ENCODE assay signal across 8 cellular contexts in the genomic region with DNA sequence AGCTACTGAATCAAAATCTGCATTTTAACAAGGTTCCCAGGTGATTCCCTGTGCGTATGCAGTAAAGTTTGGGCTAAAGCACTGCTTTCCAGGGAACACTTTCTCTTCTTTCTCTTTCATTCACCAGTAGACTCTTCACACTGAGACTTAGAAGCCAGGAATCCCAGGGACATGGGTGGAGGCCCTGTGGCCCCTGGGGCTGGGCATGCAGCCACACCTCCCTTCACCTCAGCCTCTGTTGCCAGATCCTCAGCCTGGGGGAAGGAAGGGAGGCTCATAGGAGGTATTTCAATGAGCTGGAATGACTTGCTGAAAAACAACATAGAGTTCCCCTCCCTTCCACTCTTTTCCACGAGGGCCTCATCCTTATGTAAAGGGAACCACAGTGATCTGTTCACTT. TPM values are rescaled to one million over a fixed set of nuclear protein-coding genes. Genes with fewer than 3 reads are reported as not detected.
DNase-seq lines count a peak whose midpoint lies in the region; ATAC-seq and TF ChIP-seq lines count a peak whose summit lies in the region.

No MANE protein-coding gene starts in this region.

- H3K27me3 ChIP-seq in DND-41 (ENCODE audit: insufficient read depth, low read length, poor library complexity) (no peaks in the 10 kb centered on the region), endodermal cell (ENCODE audit: control insufficient read depth, insufficient read depth, low read length, poor library complexity, severe bottlenecking) (no peaks in the 10 kb centered on the region), neutrophil (no peaks in the 10 kb centered on the region)

- H3K27ac Mint-ChIP-seq in endodermal cell, result peak overlapping the region; percentile 63

- no peak for TF ChIP-seq CTCF in DND-41 (IDR thresholded peaks at IDR 0.05; ENCODE audit: borderline replicate concordance, extremely low read depth, low read length, poor library complexity, severe bottlenecking)
- no peak for TF ChIP-seq CTCF in NB4 (IDR thresholded peaks at IDR 0.05; ENCODE audit: low read depth, low read length)
- no peak for TF ChIP-seq CTCF in endodermal cell (conservative IDR thresholded peaks at IDR 0.05)
- TF ChIP-seq CTCF in neutrophil (IDR thresholded peaks at IDR 0.05), result no peak

- H3K4me3 ChIP-seq in DND-41 (ENCODE audit: low read depth in 1 of 2, low read length in 2 of 2) (peak overlapping the region; percentile 45 to 99; a peak in 3 of 4 replicates), NB4 (ENCODE audit: low read depth, low read length) (peak overlapping the region; percentile 84), endodermal cell (ENCODE audit: low read length) (peak overlapping the region; percentile 83), neutrophil (ENCODE audit: low read depth in 1 of 2, low read length in 1 of 2) (peak overlapping the region in 1 of 2 experiments; percentile 67)

- DNase-seq in DND-41 (no peak), NB4 (ENCODE audit: low read depth) (no peak), endodermal cell (peak; percentile 57), RPMI8226 (no peak)

- H3K9ac ChIP-seq in DND-41 (ENCODE audit: low read depth, low read length) (peak overlapping the region; percentile 91), endodermal cell (ENCODE audit: extremely low read depth, low read length, poor library complexity, severe bottlenecking) (peak overlapping the region; percentile 72)

- peaks cover 38% of the 10 kb centered on the region for H3K36me3 ChIP-seq in DND-41 (ENCODE audit: insufficient read depth, low read length)
- H3K36me3 ChIP-seq in endodermal cell (ENCODE audit: control insufficient read depth, insufficient read depth, low read length), result peaks cover 17% of the 10 kb centered on the region
- H3K36me3 ChIP-seq in neutrophil, result peaks cover 18% of the 10 kb centered on the region

- peaks cover 5% of the 10 kb centered on the region for H3K4me1 Mint-ChIP-seq in endodermal cell

- H3K9me3 Mint-ChIP-seq in endodermal cell, result no peaks in the 10 kb centered on the region

- H3K27me3 Mint-ChIP-seq in endodermal cell (ENCODE audit: insufficient read depth), result no peaks in the 10 kb centered on the region

- H3K27ac ChIP-seq in DND-41 (ENCODE audit: low read length) (peak overlapping the region; percentile 95), endodermal cell (ENCODE audit: low read depth, low read length) (no peak overlapping the region), neutrophil (peak overlapping the region; percentile 75)

- WGBS in endodermal cell (ENCODE audit: insufficient coverage in 1 of 2, insufficient read length in 1 of 2), 2 experiments, result 53 to 72% methylated on average over 2 of the region's 2 CpGs

- peaks cover 37% of the 10 kb centered on the region for H3K4me1 ChIP-seq in DND-41 (ENCODE audit: insufficient read depth, low read length)
- H3K4me1 ChIP-seq in endodermal cell (ENCODE audit: control insufficient read depth, insufficient read depth, low read length), result peaks cover 3% of the 10 kb centered on the region
- peaks cover 34 to 35% of the 10 kb centered on the region in 2 experiments for H3K4me1 ChIP-seq in neutrophil (ENCODE audit: control insufficient read depth in 1 of 2, insufficient read depth in 1 of 2, low read depth in 1 of 2, low read length in 1 of 2)

- ATAC-seq in DND-41 (ENCODE audit: insufficient read depth, low read depth) (no peak), HG03432 (IDR thresholded peaks at IDR 0.05; ENCODE audit: unreplicated experiment) (no peak), GM21515 (IDR thresholded peaks at IDR 0.05; ENCODE audit: unreplicated experiment) (no peak), HG03457 (IDR thresholded peaks at IDR 0.05; ENCODE audit: unreplicated experiment) (no peak)

- no peak for TF ChIP-seq POLR2A in NB4 (IDR thresholded peaks at IDR 0.05; ENCODE audit: extremely low read depth, insufficient read length)

- H3K36me3 Mint-ChIP-seq in endodermal cell (ENCODE audit: low read depth), result peaks cover 22% of the 10 kb centered on the region

- H4K20me1 ChIP-seq in DND-41 (ENCODE audit: insufficient read depth, low read length), result peaks cover 2% of the 10 kb centered on the region; the same call in 1 of the 2 replicates

- no peak overlapping the region for H2AFZ ChIP-seq in DND-41 (ENCODE audit: low read depth, low read length)

- peak overlapping the region; percentile 90 for H3K4me2 ChIP-seq in DND-41 (ENCODE audit: insufficient read depth, low read length)

- H3K9me3 ChIP-seq in DND-41 (ENCODE audit: insufficient read depth, low read length, severe bottlenecking) (no peaks in the 10 kb centered on the region), endodermal cell (ENCODE audit: control insufficient read depth, low read length) (no peaks in the 10 kb centered on the region), neutrophil (no peaks in the 10 kb centered on the region)

- H3K79me2 ChIP-seq in DND-41 (ENCODE audit: insufficient read depth, low read length), result peaks cover 39% of the 10 kb centered on the region

- peak overlapping the region; percentile 87 for H3K4me3 Mint-ChIP-seq in endodermal cell

RNA-seq across cellular contexts. Expression of a gene that starts 1.2 kb away (rescaled TPM):
- total RNA-seq in endodermal cell, result 100 to 1,000 TPM in 1 of 2 donors, 10 to 100 TPM in 1; 88.8 to 129 TPM
- 107 TPM for polyA plus RNA-seq in endodermal cell (2013, experiment 1 of 2)
- polyA plus RNA-seq in endodermal cell (2013, experiment 2 of 2), result 101 TPM

RNA-seq across cellular contexts. Expression of a gene that starts 5.3 kb away (rescaled TPM):
- total RNA-seq in endodermal cell, result 100 to 1,000 TPM in 1 of 2 donors, 10 to 100 TPM in 1; 97.7 to 102 TPM
- polyA plus RNA-seq in endodermal cell (2013, experiment 1 of 2), result 59.9 TPM
- polyA plus RNA-seq in endodermal cell (2013, experiment 2 of 2), result 53.1 TPM

RNA-seq across cellular contexts. Expression of a gene that starts 51.7 kb away (rescaled TPM):
- total RNA-seq in endodermal cell, result 10 to 100 TPM; 36.9 to 64.6 TPM
- polyA plus RNA-seq in endodermal cell (2013, experiment 1 of 2), result 55.7 TPM
- 57.7 TPM for polyA plus RNA-seq in endodermal cell (2013, experiment 2 of 2)

RNA-seq across cellular contexts. Expression of a gene that starts 57.0 kb away (rescaled TPM):
- 10 to 100 TPM; 27.2 to 27.7 TPM for total RNA-seq in endodermal cell
- polyA plus RNA-seq in endodermal cell (2013, experiment 1 of 2), result 33.9 TPM
- polyA plus RNA-seq in endodermal cell (2013, experiment 2 of 2), result 27.7 TPM
